ENCODE assay signal across 1 cellular context in the genomic region with DNA sequence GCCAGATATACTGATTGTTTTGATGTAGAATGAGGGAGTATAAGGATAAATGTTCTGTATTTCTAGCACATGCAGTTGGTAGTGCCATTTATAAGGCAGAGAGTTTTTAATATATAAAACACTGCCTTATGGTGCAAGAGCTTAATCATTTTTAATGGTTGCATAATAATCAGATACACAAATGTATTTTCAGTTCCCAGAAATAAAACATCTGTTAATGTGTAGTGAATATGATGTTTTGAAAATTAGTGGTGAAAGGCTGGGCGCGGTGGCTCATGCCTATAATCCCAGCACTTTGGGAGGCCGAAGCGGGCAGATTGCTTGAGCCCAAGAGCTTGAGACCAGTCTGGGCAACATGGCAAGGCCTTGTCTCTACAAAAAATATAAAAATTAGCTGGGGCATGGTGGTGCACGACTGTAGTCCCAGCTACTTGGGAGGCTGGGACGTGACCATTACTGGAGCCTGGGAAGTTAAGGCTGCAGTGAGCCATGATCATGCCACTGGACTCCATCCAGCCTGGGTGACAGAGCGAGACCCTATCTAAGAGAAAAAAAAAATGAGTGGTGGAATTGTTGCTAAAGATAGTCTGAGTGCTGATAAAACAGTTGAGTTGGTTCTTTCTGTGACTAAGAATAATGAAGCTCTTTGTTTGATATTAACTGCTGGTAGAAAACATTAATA.
TF ChIP-seq lines count a peak whose summit lies in the region.

No MANE protein-coding gene starts in this region.

TF ChIP-seq in K562, 482 proteins besides CTCF, POLR2A, EP300 and RAD21 (continued from another document and continues in another):
- TF ChIP-seq, protein P1, sequence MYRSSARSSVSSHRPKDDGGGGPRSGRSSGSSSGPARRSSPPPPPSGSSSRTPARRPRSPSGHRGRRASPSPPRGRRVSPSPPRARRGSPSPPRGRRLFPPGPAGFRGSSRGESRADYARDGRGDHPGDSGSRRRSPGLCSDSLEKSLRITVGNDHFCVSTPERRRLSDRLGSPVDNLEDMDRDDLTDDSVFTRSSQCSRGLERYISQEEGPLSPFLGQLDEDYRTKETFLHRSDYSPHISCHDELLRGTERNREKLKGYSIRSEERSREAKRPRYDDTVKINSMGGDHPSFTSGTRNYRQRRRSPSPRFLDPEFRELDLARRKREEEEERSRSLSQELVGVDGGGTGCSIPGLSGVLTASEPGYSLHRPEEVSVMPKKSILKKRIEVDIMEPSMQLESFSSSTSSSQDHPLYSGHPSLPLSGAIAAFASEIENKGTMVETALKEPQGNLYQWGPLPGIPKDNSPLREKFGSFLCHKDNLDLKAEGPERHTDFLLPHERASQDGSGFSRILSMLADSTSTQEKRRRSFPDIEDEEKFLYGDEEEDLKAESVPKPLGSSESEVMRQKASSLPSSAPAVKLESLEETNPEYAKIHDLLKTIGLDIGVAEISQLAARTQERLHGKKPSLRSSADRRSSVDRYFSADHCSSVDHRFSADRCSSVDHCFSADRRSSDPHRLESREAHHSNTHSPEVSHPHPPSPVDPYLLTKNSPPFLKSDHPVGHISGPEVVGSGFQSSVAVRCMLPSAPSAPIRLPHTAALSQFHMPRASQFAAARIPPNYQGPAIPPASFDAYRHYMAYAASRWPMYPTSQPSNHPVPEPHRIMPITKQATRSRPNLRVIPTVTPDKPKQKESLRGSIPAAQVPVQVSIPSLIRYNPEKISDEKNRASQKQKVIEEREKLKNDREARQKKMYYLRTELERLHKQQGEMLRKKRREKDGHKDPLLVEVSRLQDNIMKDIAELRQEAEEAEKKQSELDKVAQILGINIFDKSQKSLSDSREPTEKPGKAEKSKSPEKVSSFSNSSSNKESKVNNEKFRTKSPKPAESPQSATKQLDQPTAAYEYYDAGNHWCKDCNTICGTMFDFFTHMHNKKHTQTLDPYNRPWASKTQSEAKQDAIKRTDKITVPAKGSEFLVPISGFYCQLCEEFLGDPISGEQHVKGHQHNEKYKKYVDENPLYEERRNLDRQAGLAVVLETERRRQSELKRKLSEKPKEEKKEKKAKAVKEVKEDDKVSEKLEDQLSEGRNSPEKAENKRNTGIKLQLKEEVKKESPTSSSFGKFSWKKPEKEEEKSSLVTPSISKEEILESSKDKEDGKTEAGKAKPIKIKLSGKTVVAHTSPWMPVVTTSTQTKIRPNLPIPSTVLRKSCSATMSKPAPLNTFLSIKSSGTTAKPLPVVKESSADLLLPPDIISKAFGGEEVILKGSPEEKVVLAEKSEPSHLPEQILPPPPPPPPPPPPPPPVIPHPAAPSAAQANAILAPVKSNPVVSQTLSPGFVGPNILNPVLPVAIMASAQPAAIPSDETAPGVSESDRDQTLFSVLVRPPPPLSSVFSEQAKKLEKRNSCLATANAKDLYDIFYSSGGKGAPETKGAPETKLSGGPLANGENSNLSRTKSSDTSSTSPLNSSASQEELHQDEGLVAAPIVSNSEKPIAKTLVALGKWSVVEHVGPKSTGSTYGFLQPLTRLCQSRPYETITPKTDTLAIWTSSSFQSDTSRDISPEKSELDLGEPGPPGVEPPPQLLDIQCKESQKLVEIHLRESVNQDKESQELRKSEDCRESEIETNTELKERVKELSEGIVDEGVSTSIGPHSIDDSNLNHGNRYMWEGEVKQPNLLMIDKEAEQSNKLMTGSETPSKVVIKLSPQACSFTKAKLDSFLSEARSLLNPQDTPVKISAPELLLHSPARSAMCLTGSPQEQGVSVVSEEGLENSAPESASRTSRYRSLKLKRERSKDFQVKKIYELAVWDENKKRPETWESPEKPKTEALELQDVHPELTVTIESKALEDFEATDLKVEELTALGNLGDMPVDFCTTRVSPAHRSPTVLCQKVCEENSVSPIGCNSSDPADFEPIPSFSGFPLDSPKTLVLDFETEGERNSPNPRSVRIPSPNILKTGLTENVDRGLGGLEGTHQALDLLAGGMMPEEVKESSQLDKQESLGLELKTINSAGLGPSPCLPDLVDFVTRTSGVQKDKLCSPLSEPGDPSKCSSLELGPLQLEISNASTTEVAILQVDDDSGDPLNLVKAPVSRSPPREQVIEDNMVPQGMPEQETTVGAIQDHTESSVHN (IDR thresholded peaks at IDR 0.05; ENCODE audit: borderline replicate concordance in 1 of 2, low read depth in 1 of 2): no peak
- peak; percentile 65; the same call in 1 of the 2 replicates for TF ChIP-seq FOSL1 (tag; conservative IDR thresholded peaks at IDR 0.05)
- TF ChIP-seq MTA3 (IDR thresholded peaks at IDR 0.05; ENCODE audit: borderline replicate concordance): 0 out of 2 replicates have a peak, but pooled peaks have one; percentile 32
- TF ChIP-seq, protein P2, sequence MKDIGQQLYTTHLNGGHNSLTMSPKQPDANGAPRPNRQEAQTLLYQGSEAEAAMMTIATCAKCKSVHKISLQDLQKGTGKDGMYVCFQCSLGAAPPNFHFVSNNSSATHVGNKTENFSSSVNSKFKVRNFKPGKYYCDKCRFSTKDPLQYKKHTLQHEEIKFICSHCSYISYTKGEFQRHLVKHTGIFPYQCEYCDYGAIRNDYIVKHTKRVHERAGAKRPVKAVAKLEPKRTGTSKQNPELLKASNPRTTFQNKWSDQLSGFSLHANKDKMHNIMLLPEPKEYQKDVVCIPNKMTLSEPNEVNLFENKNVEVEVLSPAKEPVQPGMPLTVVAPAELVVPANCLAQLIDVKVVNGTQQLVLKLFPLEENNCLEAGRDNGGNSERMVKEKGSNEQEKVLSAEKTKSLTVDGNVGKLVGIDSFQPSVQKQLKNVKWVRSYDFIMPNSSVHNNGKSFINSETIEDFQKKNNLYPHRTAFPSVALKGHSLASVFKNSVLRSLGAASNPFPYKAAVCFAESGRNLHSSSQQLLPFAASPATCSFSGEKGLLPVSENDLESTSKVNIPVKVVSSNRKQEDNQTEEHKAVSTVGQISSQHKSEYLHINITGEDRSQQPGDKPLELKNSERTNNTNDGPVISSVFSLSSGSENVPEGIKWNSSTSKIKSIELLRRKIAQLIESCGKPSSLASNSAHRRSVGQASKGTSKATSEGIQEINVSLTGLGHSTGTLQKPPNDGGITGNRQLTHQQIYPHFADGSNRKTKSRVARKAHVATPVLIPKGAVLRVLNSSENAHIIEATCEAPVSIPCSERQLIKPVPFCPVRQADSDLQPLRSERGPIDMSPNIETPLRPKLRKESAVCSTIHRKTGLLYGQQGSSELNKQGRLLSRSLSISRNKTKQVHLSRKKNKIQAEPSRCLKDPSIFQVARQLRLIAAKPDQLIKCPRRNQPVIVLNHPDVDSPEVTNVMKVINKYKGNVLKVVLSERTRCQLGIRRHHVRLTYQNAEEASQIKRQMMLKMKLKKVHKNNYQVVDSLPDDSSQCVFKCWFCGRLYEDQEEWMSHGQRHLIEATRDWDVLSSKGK (CRISPR knock-in tag; IDR thresholded peaks at IDR 0.05): no peak
- TF ChIP-seq, protein P3, sequence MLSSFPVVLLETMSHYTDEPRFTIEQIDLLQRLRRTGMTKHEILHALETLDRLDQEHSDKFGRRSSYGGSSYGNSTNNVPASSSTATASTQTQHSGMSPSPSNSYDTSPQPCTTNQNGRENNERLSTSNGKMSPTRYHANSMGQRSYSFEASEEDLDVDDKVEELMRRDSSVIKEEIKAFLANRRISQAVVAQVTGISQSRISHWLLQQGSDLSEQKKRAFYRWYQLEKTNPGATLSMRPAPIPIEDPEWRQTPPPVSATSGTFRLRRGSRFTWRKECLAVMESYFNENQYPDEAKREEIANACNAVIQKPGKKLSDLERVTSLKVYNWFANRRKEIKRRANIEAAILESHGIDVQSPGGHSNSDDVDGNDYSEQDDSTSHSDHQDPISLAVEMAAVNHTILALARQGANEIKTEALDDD (IDR thresholded peaks at IDR 0.05): peak; percentile 15; the same call in 1 of the 2 replicates
- TF ChIP-seq, protein P4, sequence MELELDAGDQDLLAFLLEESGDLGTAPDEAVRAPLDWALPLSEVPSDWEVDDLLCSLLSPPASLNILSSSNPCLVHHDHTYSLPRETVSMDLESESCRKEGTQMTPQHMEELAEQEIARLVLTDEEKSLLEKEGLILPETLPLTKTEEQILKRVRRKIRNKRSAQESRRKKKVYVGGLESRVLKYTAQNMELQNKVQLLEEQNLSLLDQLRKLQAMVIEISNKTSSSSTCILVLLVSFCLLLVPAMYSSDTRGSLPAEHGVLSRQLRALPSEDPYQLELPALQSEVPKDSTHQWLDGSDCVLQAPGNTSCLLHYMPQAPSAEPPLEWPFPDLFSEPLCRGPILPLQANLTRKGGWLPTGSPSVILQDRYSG (tag; conservative IDR thresholded peaks at IDR 0.05; ENCODE audit: low read depth): peak; percentile 78
- no peak for TF ChIP-seq SP1 (CRISPR knock-in tag; IDR thresholded peaks at IDR 0.05)
- TF ChIP-seq KLF13 (tag; IDR thresholded peaks at IDR 0.05; ENCODE audit: borderline replicate concordance, low read depth): no peak
- no peak for TF ChIP-seq KLF16 (IDR thresholded peaks at IDR 0.05)
- no peak for TF ChIP-seq ZNF23 (CRISPR knock-in tag; IDR thresholded peaks at IDR 0.05)
- TF ChIP-seq ARHGAP35 (IDR thresholded peaks at IDR 0.05; ENCODE audit: partially characterized antibody): no peak
- no peak for TF ChIP-seq PTBP1 (IDR thresholded peaks at IDR 0.05; ENCODE audit: low read depth, low read length)
- TF ChIP-seq HMG20A (CRISPR knock-in tag; conservative IDR thresholded peaks at IDR 0.05): no peak
- no peak for TF ChIP-seq HNRNPLL (IDR thresholded peaks at IDR 0.05; ENCODE audit: low read depth, low read length, poor library complexity, severe bottlenecking)
- no peak for TF ChIP-seq ZNF311 (CRISPR knock-in tag; IDR thresholded peaks at IDR 0.05)
- TF ChIP-seq, protein P5, sequence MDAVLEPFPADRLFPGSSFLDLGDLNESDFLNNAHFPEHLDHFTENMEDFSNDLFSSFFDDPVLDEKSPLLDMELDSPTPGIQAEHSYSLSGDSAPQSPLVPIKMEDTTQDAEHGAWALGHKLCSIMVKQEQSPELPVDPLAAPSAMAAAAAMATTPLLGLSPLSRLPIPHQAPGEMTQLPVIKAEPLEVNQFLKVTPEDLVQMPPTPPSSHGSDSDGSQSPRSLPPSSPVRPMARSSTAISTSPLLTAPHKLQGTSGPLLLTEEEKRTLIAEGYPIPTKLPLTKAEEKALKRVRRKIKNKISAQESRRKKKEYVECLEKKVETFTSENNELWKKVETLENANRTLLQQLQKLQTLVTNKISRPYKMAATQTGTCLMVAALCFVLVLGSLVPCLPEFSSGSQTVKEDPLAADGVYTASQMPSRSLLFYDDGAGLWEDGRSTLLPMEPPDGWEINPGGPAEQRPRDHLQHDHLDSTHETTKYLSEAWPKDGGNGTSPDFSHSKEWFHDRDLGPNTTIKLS (IDR thresholded peaks at IDR 0.05; ENCODE audit: borderline replicate concordance, low read depth): no peak
- no peak for TF ChIP-seq CREBBP (IDR thresholded peaks at IDR 0.05; ENCODE audit: low read depth, low read length)
- TF ChIP-seq NEUROD1 (IDR thresholded peaks at IDR 0.05; ENCODE audit: borderline replicate concordance, low read depth, low read length, partially characterized antibody): no peak
- no peak for TF ChIP-seq PURB (CRISPR knock-in tag; IDR thresholded peaks at IDR 0.05; ENCODE audit: low read depth)
- TF ChIP-seq CAMTA2 (CRISPR knock-in tag; conservative IDR thresholded peaks at IDR 0.05): no peak
- no peak for TF ChIP-seq NFE2L1 (tag; IDR thresholded peaks at IDR 0.05; ENCODE audit: borderline replicate concordance, low read depth)
- TF ChIP-seq, protein P6, sequence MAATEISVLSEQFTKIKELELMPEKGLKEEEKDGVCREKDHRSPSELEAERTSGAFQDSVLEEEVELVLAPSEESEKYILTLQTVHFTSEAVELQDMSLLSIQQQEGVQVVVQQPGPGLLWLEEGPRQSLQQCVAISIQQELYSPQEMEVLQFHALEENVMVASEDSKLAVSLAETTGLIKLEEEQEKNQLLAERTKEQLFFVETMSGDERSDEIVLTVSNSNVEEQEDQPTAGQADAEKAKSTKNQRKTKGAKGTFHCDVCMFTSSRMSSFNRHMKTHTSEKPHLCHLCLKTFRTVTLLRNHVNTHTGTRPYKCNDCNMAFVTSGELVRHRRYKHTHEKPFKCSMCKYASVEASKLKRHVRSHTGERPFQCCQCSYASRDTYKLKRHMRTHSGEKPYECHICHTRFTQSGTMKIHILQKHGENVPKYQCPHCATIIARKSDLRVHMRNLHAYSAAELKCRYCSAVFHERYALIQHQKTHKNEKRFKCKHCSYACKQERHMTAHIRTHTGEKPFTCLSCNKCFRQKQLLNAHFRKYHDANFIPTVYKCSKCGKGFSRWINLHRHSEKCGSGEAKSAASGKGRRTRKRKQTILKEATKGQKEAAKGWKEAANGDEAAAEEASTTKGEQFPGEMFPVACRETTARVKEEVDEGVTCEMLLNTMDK (IDR thresholded peaks at IDR 0.05; ENCODE audit: borderline replicate concordance, insufficient read depth, low read depth, low read length, poor library complexity, severe bottlenecking): no peak
- TF ChIP-seq SRF (CRISPR knock-in tag; IDR thresholded peaks at IDR 0.05): no peak
- no peak for TF ChIP-seq ZNF354B (CRISPR knock-in tag; IDR thresholded peaks at IDR 0.05)
- TF ChIP-seq LEF1 (IDR thresholded peaks at IDR 0.05): peak; percentile 38; the same call in 1 of the 2 replicates
- no peak for TF ChIP-seq GABPB2 (CRISPR knock-in tag; conservative IDR thresholded peaks at IDR 0.05)
- no peak for TF ChIP-seq PTRF (tag; IDR thresholded peaks at IDR 0.05)
- no peak for TF ChIP-seq CHD2 (IDR thresholded peaks at IDR 0.05; ENCODE audit: low read depth, low read length)
- TF ChIP-seq ZNF551 (CRISPR knock-in tag; IDR thresholded peaks at IDR 0.05): no peak
- TF ChIP-seq TEAD4 (IDR thresholded peaks at IDR 0.05; ENCODE audit: low read length): peak; percentile 44; the same call in 1 of the 2 replicates
- TF ChIP-seq TEAD4 (CRISPR knock-in tag; IDR thresholded peaks at IDR 0.05; ENCODE audit: borderline replicate concordance): no peak
- TF ChIP-seq ZNF445 (CRISPR knock-in tag; IDR thresholded peaks at IDR 0.05; ENCODE audit: low read depth): no peak
- TF ChIP-seq COPS2 (conservative IDR thresholded peaks at IDR 0.05): no peak
- TF ChIP-seq, protein P7, sequence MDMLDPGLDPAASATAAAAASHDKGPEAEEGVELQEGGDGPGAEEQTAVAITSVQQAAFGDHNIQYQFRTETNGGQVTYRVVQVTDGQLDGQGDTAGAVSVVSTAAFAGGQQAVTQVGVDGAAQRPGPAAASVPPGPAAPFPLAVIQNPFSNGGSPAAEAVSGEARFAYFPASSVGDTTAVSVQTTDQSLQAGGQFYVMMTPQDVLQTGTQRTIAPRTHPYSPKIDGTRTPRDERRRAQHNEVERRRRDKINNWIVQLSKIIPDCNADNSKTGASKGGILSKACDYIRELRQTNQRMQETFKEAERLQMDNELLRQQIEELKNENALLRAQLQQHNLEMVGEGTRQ (CRISPR knock-in tag; IDR thresholded peaks at IDR 0.05): no peak
- no peak for TF ChIP-seq SMARCB1 (IDR thresholded peaks at IDR 0.05; ENCODE audit: insufficient read length, low read depth)
- no peak for TF ChIP-seq SMC3 (conservative IDR thresholded peaks at IDR 0.05; ENCODE audit: insufficient read depth, low read depth, low read length)
- no peak for TF ChIP-seq ZNF282 (CRISPR knock-in tag; IDR thresholded peaks at IDR 0.05)
- no peak for TF ChIP-seq DIDO1 (tag; IDR thresholded peaks at IDR 0.05; ENCODE audit: low read depth)
- TF ChIP-seq, protein P8, sequence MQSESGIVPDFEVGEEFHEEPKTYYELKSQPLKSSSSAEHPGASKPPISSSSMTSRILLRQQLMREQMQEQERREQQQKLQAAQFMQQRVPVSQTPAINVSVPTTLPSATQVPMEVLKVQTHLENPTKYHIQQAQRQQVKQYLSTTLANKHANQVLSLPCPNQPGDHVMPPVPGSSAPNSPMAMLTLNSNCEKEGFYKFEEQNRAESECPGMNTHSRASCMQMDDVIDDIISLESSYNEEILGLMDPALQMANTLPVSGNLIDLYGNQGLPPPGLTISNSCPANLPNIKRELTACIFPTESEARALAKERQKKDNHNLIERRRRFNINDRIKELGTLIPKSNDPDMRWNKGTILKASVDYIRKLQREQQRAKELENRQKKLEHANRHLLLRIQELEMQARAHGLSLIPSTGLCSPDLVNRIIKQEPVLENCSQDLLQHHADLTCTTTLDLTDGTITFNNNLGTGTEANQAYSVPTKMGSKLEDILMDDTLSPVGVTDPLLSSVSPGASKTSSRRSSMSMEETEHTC (IDR thresholded peaks at IDR 0.05): no peak
